Comparison of ENCODE assay signal across 16 cellular contexts in genomic region chr16:68486671-68487495, GRCh38. TPM values are rescaled to one million over a fixed set of nuclear protein-coding genes. Genes with fewer than 3 reads are reported as not detected.
DNase-seq lines count a peak whose midpoint lies in the region; ATAC-seq, FAIRE-seq and TF ChIP-seq lines count a peak whose summit lies in the region.
"Had no signal": no experiment of that assay in that cellular context is flagged by ENCODE, and none has a peak within 500 bp of the region (broad histone marks: within the 10 kb centered on the region; RNA-seq: fewer than 3 reads in every experiment).

No MANE protein-coding gene starts in this region.

- intact Hi-C loops in esophagus squamous epithelium (cut with DNase I) (no loop called here), aorta (cut with DNase I) (no loop called here)

- H3K4me3 ChIP-seq in esophagus squamous epithelium (no peak overlapping the region), small intestine (ENCODE audit: low read depth in 1 of 2, low read length in 2 of 2) (no peak overlapping the region), aorta (ENCODE audit: low read length in 2 of 2) (no peak overlapping the region)
- H3K4me3 ChIP-seq: K562, SJSA1 had no signal

- ATAC-seq in GM21737 (IDR thresholded peaks at IDR 0.05; ENCODE audit: unreplicated experiment), result no peak
- no peak for ATAC-seq in aorta (ENCODE audit: low FRiP score)
- ATAC-seq: activated CD8-positive, alpha-beta T cell treated with anti-CD3 and anti-CD28 coated beads, Interleukin-2, amount 10 ng/mL, durations not matched to agents 7 days and 5 days; K562 had no signal

- H3K27ac ChIP-seq in esophagus squamous epithelium (peak overlapping the region in 3 of 4 donors; percentile 5 to 70 (median 43)), small intestine (ENCODE audit: low read depth in 1 of 2, low read length in 1 of 2) (peak overlapping the region; percentile 86 to 93), aorta (ENCODE audit: low read depth in 1 of 2, low read length in 2 of 2) (no peak overlapping the region)
- H3K27ac ChIP-seq: SJSA1 had no signal

- H3K4me1 ChIP-seq in esophagus squamous epithelium, result peaks cover 11 to 43% (median 12%) of the 10 kb centered on the region in 3 donors
- peaks cover 2 to 10% of the 10 kb centered on the region in 2 donors for H3K4me1 ChIP-seq in small intestine (ENCODE audit: control insufficient read depth in 2 of 2, insufficient read depth in 1 of 2, low read depth in 1 of 2, low read length in 1 of 2)
- no peaks in the 10 kb centered on the region for H3K4me1 ChIP-seq in aorta (ENCODE audit: control insufficient read depth in 1 of 2, insufficient read depth in 2 of 2, low read length in 2 of 2)

- no peak for TF ChIP-seq CTCF in esophagus squamous epithelium (IDR thresholded peaks at IDR 0.05)

- peak; percentile 14 for DNase-seq in NCI-H2171 treated with DMSO at 0.1 percent for 48 hours (lab: John Stamatoyannopoulos, UW)
- DNase-seq in NCI-H2171 (lab: John Stamatoyannopoulos, UW), result no peak
- DNase-seq in NCI-H2196 (lab: John Stamatoyannopoulos, UW; ENCODE audit: unreplicated experiment), result peak; percentile 34
- DNase-seq in esophagus squamous epithelium (lab: John Stamatoyannopoulos, UW), result no peak
- peak; percentile 94 for DNase-seq in small intestine
- DNase-seq in activated naive CD4-positive, alpha-beta T cell treated with anti-CD3 and anti-CD28 coated beads, Interleukin-2, amount 50 U/mL, for 16 hours, result no peak
- no peak for DNase-seq in aorta
- DNase-seq: activated CD8-positive, alpha-beta T cell treated with anti-CD3 and anti-CD28 coated beads, Interleukin-2, amount 10 ng/mL, durations not matched to agents 7 days and 5 days; activated naive CD4-positive, alpha-beta T cell; Calu3; stimulated activated CD4-positive, alpha-beta T cell treated with anti-CD3 and anti-CD28 coated beads, Interleukin-12 subunit alpha, Interleukin-12 subunit beta, amount 100 ng/mL, for 4 hours had no signal

- WGBS in esophagus squamous epithelium, 2 donors, result 36 to 40% methylated on average over 6 to 7 of the region's 8 CpGs
- WGBS in small intestine, 3 donors, result 30 to 36% (median 35%) methylated on average over 8 of the region's 8 CpGs
- WGBS in aorta, 2 donors, result 12 to 22% methylated on average over 8 of the region's 8 CpGs

- H3K27me3 ChIP-seq in esophagus squamous epithelium (no peaks in the 10 kb centered on the region), small intestine (ENCODE audit: control insufficient read depth in 2 of 2, insufficient read depth in 2 of 2, low read length in 2 of 2) (no peaks in the 10 kb centered on the region), aorta (ENCODE audit: control insufficient read depth in 1 of 2, insufficient read depth in 2 of 2, low read length in 1 of 2) (no peaks in the 10 kb centered on the region)
- H3K27me3 ChIP-seq: SJSA1 had no signal

- no peak for TF ChIP-seq POLR2A in esophagus squamous epithelium (IDR thresholded peaks at IDR 0.05)

- no peaks in the 10 kb centered on the region for H3K36me3 ChIP-seq in esophagus squamous epithelium
- no peaks in the 10 kb centered on the region for H3K36me3 ChIP-seq in small intestine (ENCODE audit: control insufficient read depth in 2 of 2, insufficient read depth in 2 of 2, low read length in 2 of 2)
- H3K36me3 ChIP-seq in aorta (ENCODE audit: control insufficient read depth in 1 of 2, insufficient read depth in 2 of 2, low read length in 1 of 2), result no peaks in the 10 kb centered on the region
- H3K36me3 ChIP-seq: SJSA1 had no signal

- H3K9me3 ChIP-seq in esophagus squamous epithelium (no peaks in the 10 kb centered on the region), small intestine (ENCODE audit: control insufficient read depth, low read depth) (no peaks in the 10 kb centered on the region), aorta (ENCODE audit: control insufficient read depth, low read length) (no peaks in the 10 kb centered on the region)
- H3K9me3 ChIP-seq: SJSA1 had no signal

- FAIRE-seq in small intestine (lab: Jason Lieb, UNC), result no peak
- FAIRE-seq: A204.1, endometrium, K562 had no signal

RNA-seq across cellular contexts. Expression of gene SMPD3, which starts 38.6 kb away (rescaled TPM):
- total RNA-seq in esophagus squamous epithelium, result 1 to 10 TPM in 2 of 4 donors, under 1 TPM in 2; 0.18 to 2.3 (median 0.92) TPM
- 100 to 1,000 TPM in 1 of 3 donors, 10 to 100 TPM in 2; 57.1 to 123 (median 86.7) TPM for polyA plus RNA-seq in small intestine
- 1 to 10 TPM in 1 of 2 donors, under 1 TPM in 1; 0.29 to 1.1 TPM for total RNA-seq in aorta
- polyA plus RNA-seq in aorta, result 1 to 10 TPM in 1 of 2 donors, not detected in 1; 7.5 TPM

RNA-seq across cellular contexts. Expression of gene ZFP90, which starts 52.2 kb away (rescaled TPM):
- total RNA-seq in esophagus squamous epithelium, result 10 to 100 TPM in 3 of 4 donors, 1 to 10 TPM in 1; 8.1 to 22.5 (median 13.8) TPM
- polyA plus RNA-seq in small intestine, result 1 to 10 TPM; 1.6 to 5.7 (median 1.9) TPM
- 10 to 100 TPM; 17.1 to 31.0 TPM for total RNA-seq in aorta
- 10 to 100 TPM in 1 of 2 donors, 1 to 10 TPM in 1; 7.9 to 13.0 TPM for polyA plus RNA-seq in aorta

Comparison
In these comparisons a context has a peak if more than half of its experiments do, and no peak if none do; other contexts are left out.
1. DNase-seq: peak in NCI-H2171 treated with DMSO at 0.1 percent for 48 hours (single experiment), NCI-H2196 (single experiment) and small intestine (single experiment); none in NCI-H2171 (single experiment), esophagus squamous epithelium (single experiment), activated naive CD4-positive, alpha-beta T cell treated with anti-CD3 and anti-CD28 coated beads, Interleukin-2, amount 50 U/mL, for 16 hours (single experiment) and aorta (0 of 2).
2. H3K27ac ChIP-seq: peak in esophagus squamous epithelium (3 of 4) and small intestine (2 of 2); none in aorta (0 of 2).